ENCODE assay signal across 16 cellular contexts in the genomic region with DNA sequence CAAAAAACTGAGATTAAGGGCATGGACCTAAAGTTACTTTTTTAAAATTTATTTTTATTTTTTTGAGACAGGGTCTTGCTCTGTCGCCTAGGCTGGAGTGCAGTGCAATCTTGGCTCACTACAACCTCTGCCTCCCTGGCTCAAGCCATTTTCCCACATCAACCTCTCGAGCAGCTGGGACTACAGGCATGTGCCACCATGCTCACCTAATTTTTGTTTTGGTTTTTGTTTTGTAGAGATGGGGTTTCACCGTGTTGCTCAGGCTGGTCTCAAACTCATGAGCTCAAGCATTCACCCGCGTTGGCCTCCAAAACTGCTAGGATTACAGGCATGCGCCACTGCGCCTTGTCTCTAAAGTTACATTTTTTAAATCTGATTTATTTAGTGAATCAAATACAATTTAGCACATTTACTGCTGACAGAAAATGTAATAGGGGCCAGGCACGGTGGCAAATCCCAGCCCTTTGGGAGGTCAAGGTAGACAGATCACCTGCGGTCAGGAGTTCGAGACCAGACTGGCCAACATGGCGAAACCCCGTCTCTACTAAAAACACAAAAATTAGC. TPM values are rescaled to one million over a fixed set of nuclear protein-coding genes. Genes with fewer than 3 reads are reported as not detected.
A peak's percentile ranks its signal among the peaks of the same experiment; 100 is the strongest.
DNase-seq lines count a peak whose midpoint lies in the region; ATAC-seq and TF ChIP-seq lines count a peak whose summit lies in the region.
"Had no signal": no experiment of that assay in that cellular context is flagged by ENCODE, and none has a peak within 500 bp of the region (broad histone marks: within the 10 kb centered on the region; RNA-seq: fewer than 3 reads in every experiment).

No MANE protein-coding gene starts in this region.

- TF ChIP-seq CTCF in coronary artery (IDR thresholded peaks at IDR 0.05) (no peak), progenitor cell of endocrine pancreas (IDR thresholded peaks at IDR 0.05; ENCODE audit: unreplicated experiment) (no peak)

- DNase-seq in Karpas-422 (no peak), coronary artery (ENCODE audit: low spot score) (no peak), progenitor cell of endocrine pancreas (ENCODE audit: low spot score, unreplicated experiment) (no peak)
- no peak for DNase-seq in stimulated activated CD4-positive, alpha-beta T cell treated with anti-CD3 and anti-CD28 coated beads, Interleukin-2, amount 100 ng/mL, for 48 hours
- DNase-seq: BE2C; CD8-positive, alpha-beta T cell; COR-L47; DMS153; GF-D8; GOT3; H9 had no signal

- H3K4me1 Mint-ChIP-seq in progenitor cell of endocrine pancreas (ENCODE audit: low read depth): peaks cover 21% of the 10 kb centered on the region
- H3K4me1 Mint-ChIP-seq: CD14-positive monocyte had no signal

- H3K9ac ChIP-seq in Karpas-422 (ENCODE audit: low read length): no peak overlapping the region

- peak overlapping the region; percentile 53; the same call in 1 of the 2 replicates for H3K27ac ChIP-seq in Karpas-422 (ENCODE audit: low read length)
- peak overlapping the region; percentile 1 to 31 for H3K27ac ChIP-seq in coronary artery
- H3K27ac ChIP-seq: A549, HL-60 had no signal

- H3K9me2 ChIP-seq in Karpas-422 (replicated peaks; ENCODE audit: insufficient read depth, low read length): no peaks in the 10 kb centered on the region

- H4K20me1 ChIP-seq in Karpas-422 (ENCODE audit: insufficient read depth, low read depth, low read length): no peaks in the 10 kb centered on the region

- peak overlapping the region; percentile 44 for H3K4me2 ChIP-seq in Karpas-422 (ENCODE audit: low read depth, low read length, poor library complexity, severe bottlenecking)
- H3K4me2 ChIP-seq: A549 had no signal

- peaks cover 60% of the 10 kb centered on the region for H3K4me1 ChIP-seq in Karpas-422 (ENCODE audit: low read length)
- H3K4me1 ChIP-seq: A549, BE2C had no signal

- no peaks in the 10 kb centered on the region for H3K9me3 Mint-ChIP-seq in progenitor cell of endocrine pancreas (ENCODE audit: low read depth)
- H3K9me3 Mint-ChIP-seq: CD14-positive monocyte; CD8-positive, alpha-beta T cell; H9 had no signal

- peak overlapping the region; percentile 76 for H3K27ac Mint-ChIP-seq in progenitor cell of endocrine pancreas
- H3K27ac Mint-ChIP-seq: CD14-positive monocyte; CD8-positive, alpha-beta T cell had no signal

- H3K36me3 Mint-ChIP-seq in progenitor cell of endocrine pancreas (ENCODE audit: insufficient read depth): peaks cover 1% of the 10 kb centered on the region
- H3K36me3 Mint-ChIP-seq: CD14-positive monocyte; CD8-positive, alpha-beta T cell had no signal

- H3K36me3 ChIP-seq in Karpas-422 (ENCODE audit: insufficient read depth, low read length): peaks cover 2% of the 10 kb centered on the region; the same call in 1 of the 2 replicates

- H3K27me3 Mint-ChIP-seq in progenitor cell of endocrine pancreas: no peaks in the 10 kb centered on the region

- H2AFZ ChIP-seq in Karpas-422 (ENCODE audit: low read length): 0 out of 2 replicates have a peak overlapping the region, but pooled peaks have one; percentile 11

- no peaks in the 10 kb centered on the region for H3K79me2 ChIP-seq in Karpas-422 (ENCODE audit: low read length)

- H3K4me3 ChIP-seq in Karpas-422 (ENCODE audit: low read length): no peak overlapping the region
- H3K4me3 ChIP-seq in coronary artery: no peak overlapping the region
- H3K4me3 ChIP-seq: A549 had no signal

- no peaks in the 10 kb centered on the region; the same call in 1 of the 2 replicates for H3K9me3 ChIP-seq in Karpas-422 (ENCODE audit: low read length)
- H3K9me3 ChIP-seq: A549, BE2C had no signal

- ATAC-seq in HG03439 (IDR thresholded peaks at IDR 0.05; ENCODE audit: unreplicated experiment): no peak
- ATAC-seq in GM19455 (IDR thresholded peaks at IDR 0.05; ENCODE audit: unreplicated experiment): no peak
- ATAC-seq: CD8-positive, alpha-beta T cell had no signal

- H3K4me3 Mint-ChIP-seq in progenitor cell of endocrine pancreas (ENCODE audit: low read depth): no peak overlapping the region
- H3K4me3 Mint-ChIP-seq: CD14-positive monocyte; CD8-positive, alpha-beta T cell; H9 had no signal

- H3K27me3 ChIP-seq in Karpas-422 (ENCODE audit: low read length): no peaks in the 10 kb centered on the region
- H3K27me3 ChIP-seq: BE2C had no signal

RNA-seq across cellular contexts. Expression of a gene that starts 38.3 kb away (rescaled TPM):
- total RNA-seq in Karpas-422 (2014; rRNA removed; shearing (Covaris generic); ENCODE audit: low replicate concordance): 3.0 and 6.1 TPM in 2 replicates
- total RNA-seq in progenitor cell of endocrine pancreas: 4.0 and 4.7 TPM in 2 replicates
- total RNA-seq: CD8-positive, alpha-beta T cell; H9 had no signal

RNA-seq across cellular contexts. Expression of a gene that starts 53.9 kb away (rescaled TPM):
- total RNA-seq in Karpas-422 (2014; rRNA removed; shearing (Covaris generic); ENCODE audit: low replicate concordance): 0.47 and 3.2 TPM in 2 replicates
- 1.5 and 1.9 TPM in 2 replicates for total RNA-seq in progenitor cell of endocrine pancreas
- total RNA-seq: CD8-positive, alpha-beta T cell had no signal
